ENCODE assay signal across 7 cellular contexts in genomic region chr19:40443930-40444180, GRCh38. TPM values are rescaled to one million over a fixed set of nuclear protein-coding genes. Genes with fewer than 3 reads are reported as not detected.
DNase-seq lines count a peak whose midpoint lies in the region; ATAC-seq and TF ChIP-seq lines count a peak whose summit lies in the region.

No MANE protein-coding gene starts in this region.

- no peak for TF ChIP-seq CTCF in astrocyte of the cerebellum (IDR thresholded peaks at IDR 0.05; ENCODE audit: low read depth, low read length, missing control alignments)
- no peak for TF ChIP-seq CTCF in testis (IDR thresholded peaks at IDR 0.05)

- H3K79me2 ChIP-seq in Karpas-422 (ENCODE audit: low read length): peaks cover 22% of the 10 kb centered on the region

- H4K20me1 ChIP-seq in Karpas-422 (ENCODE audit: insufficient read depth, low read depth, low read length): peaks cover 10% of the 10 kb centered on the region; the same call in 1 of the 2 replicates

- H3K27me3 ChIP-seq in Karpas-422 (ENCODE audit: low read length): no peaks in the 10 kb centered on the region
- H3K27me3 ChIP-seq in layer of hippocampus (ENCODE audit: control insufficient read depth, insufficient read depth, low read length): no peaks in the 10 kb centered on the region
- H3K27me3 ChIP-seq in testis: no peaks in the 10 kb centered on the region

- H3K36me3 ChIP-seq in Karpas-422 (ENCODE audit: insufficient read depth, low read length): peaks cover 11% of the 10 kb centered on the region
- no peaks in the 10 kb centered on the region for H3K36me3 ChIP-seq in testis (ENCODE audit: low read depth, missing control alignments)

- TF ChIP-seq POLR2A in testis (IDR thresholded peaks at IDR 0.05): no peak

- H3K4me3 ChIP-seq in Karpas-422 (ENCODE audit: low read length) (peak overlapping the region; percentile 93), astrocyte of the cerebellum (ENCODE audit: low read depth, low read length) (peak overlapping the region; percentile 100), testis (peak overlapping the region; percentile 85 to 92)

- H3K4me1 ChIP-seq in Karpas-422 (ENCODE audit: low read length) (peaks cover 13% of the 10 kb centered on the region), testis (peaks cover 23% of the 10 kb centered on the region)

- WGBS in testis, 2 donors: 0% methylated on average over 3 to 9 of the region's 9 CpGs

- peak overlapping the region; percentile 95 for H3K27ac ChIP-seq in Karpas-422 (ENCODE audit: low read length)
- H3K27ac ChIP-seq in layer of hippocampus (ENCODE audit: low read depth, low read length): peak overlapping the region; percentile 100
- H3K27ac ChIP-seq in testis: peak overlapping the region; percentile 92 to 100

- H3K9me3 ChIP-seq in Karpas-422 (ENCODE audit: low read length) (no peaks in the 10 kb centered on the region), testis (no peaks in the 10 kb centered on the region)

- H3K4me2 ChIP-seq in Karpas-422 (ENCODE audit: low read depth, low read length, poor library complexity, severe bottlenecking): peak overlapping the region; percentile 95

- ATAC-seq in GM18909 (IDR thresholded peaks at IDR 0.05; ENCODE audit: poor library complexity, unreplicated experiment) (peak; percentile 3), HG03442 (IDR thresholded peaks at IDR 0.05; ENCODE audit: unreplicated experiment) (no peak)

- peak overlapping the region; percentile 96 for H3K9ac ChIP-seq in Karpas-422 (ENCODE audit: low read length)

- no peaks in the 10 kb centered on the region for H3K9me2 ChIP-seq in Karpas-422 (replicated peaks; ENCODE audit: insufficient read depth, low read length)

- intact Hi-C loops in testis (cut with DNase I; ENCODE audit: low total_unique reads): no loop called here

- in situ Hi-C loops in astrocyte of the cerebellum (cut with HindIII; ENCODE audit: low sequenced_read_pairs): loop anchor here (10.0 kb wide), 1 partner anchor 111 kb away; no protein-coding TSS in a partner anchor

- DNase-seq in Karpas-422: peak; percentile 77
- no peak for DNase-seq in astrocyte of the cerebellum (ENCODE audit: low read depth)
- DNase-seq in testis: no peak
- DNase-seq in stimulated activated CD4-positive, alpha-beta T cell treated with anti-CD3 and anti-CD28 coated beads, Interleukin-4, amount 100 ng/mL, for 1 hour: no peak

- H2AFZ ChIP-seq in Karpas-422 (ENCODE audit: low read length): peak overlapping the region; percentile 6; the same call in 1 of the 2 replicates

RNA-seq across cellular contexts. Expression of gene SERTAD3, which starts 0.3 kb away (rescaled TPM):
- total RNA-seq in Karpas-422 (2014; rRNA removed; shearing (Covaris generic); ENCODE audit: low replicate concordance): 14.1 and 14.9 TPM in 2 replicates
- 10 to 100 TPM; 24.3 to 33.9 TPM for total RNA-seq in testis
- 22.4 TPM for polyA plus RNA-seq in testis (ENCODE audit: insufficient read depth, low read depth, low replicate concordance)

RNA-seq across cellular contexts. Expression of gene SERTAD1, which starts 18.1 kb away (rescaled TPM):
- total RNA-seq in Karpas-422 (2014; rRNA removed; shearing (Covaris generic); ENCODE audit: low replicate concordance): 4.8 and 8.4 TPM in 2 replicates
- total RNA-seq in testis: 10 to 100 TPM in 1 of 2 donors, 1 to 10 TPM in 1; 8.6 to 10.9 TPM
- 8.3 TPM for polyA plus RNA-seq in testis (ENCODE audit: insufficient read depth, low read depth, low replicate concordance)

RNA-seq across cellular contexts. Expression of gene BLVRB, which starts 21.7 kb away (rescaled TPM):
- 10.2 and 14.5 TPM in 2 replicates for total RNA-seq in Karpas-422 (2014; rRNA removed; shearing (Covaris generic); ENCODE audit: low replicate concordance)
- 10 to 100 TPM; 25.0 to 43.3 TPM for total RNA-seq in testis
- 36.8 TPM for polyA plus RNA-seq in testis (ENCODE audit: insufficient read depth, low read depth, low replicate concordance)

RNA-seq across cellular contexts. Expression of gene SPTBN4, which starts 22.9 kb away (rescaled TPM):
- 1.0 and 1.1 TPM in 2 replicates for total RNA-seq in Karpas-422 (2014; rRNA removed; shearing (Covaris generic); ENCODE audit: low replicate concordance)
- 10 to 100 TPM; 18.3 to 27.9 TPM for total RNA-seq in testis
- 7.2 TPM for polyA plus RNA-seq in testis (ENCODE audit: insufficient read depth, low read depth, low replicate concordance)

RNA-seq across cellular contexts. Expression of gene PRX, which starts 30.7 kb away (rescaled TPM):
- 0.56 and 0.61 TPM in 2 replicates for total RNA-seq in Karpas-422 (2014; rRNA removed; shearing (Covaris generic); ENCODE audit: low replicate concordance)
- total RNA-seq in testis: 1 to 10 TPM; 4.9 to 5.1 TPM
- polyA plus RNA-seq in testis (ENCODE audit: insufficient read depth, low read depth, low replicate concordance): 3.6 TPM
